Comparison of ENCODE assay signal across 30 cellular contexts in genomic region chr12:76108356-76108755, GRCh38.
"Had no signal": no experiment of that assay in that cellular context is flagged by ENCODE, and none has a peak within 500 bp of the region (broad histone marks: within the 10 kb centered on the region; RNA-seq: fewer than 3 reads in every experiment).

No MANE protein-coding gene starts in this region.

- H3K4me1 Mint-ChIP-seq: activated CD4-positive, alpha-beta T cell treated with anti-CD3 and anti-CD28 coated beads, Interleukin-2, amount 10 ng/mL, durations not matched to agents 7 days and 5 days; activated T-helper 17 cell treated with anti-CD3 and anti-CD28 coated beads, Interleukin-2, amount 50 U/mL, for 72 hours had no signal

- H3K36me3 ChIP-seq: esophagus squamous epithelium had no signal

- H3K27me3 Mint-ChIP-seq: activated naive CD8-positive, alpha-beta T cell had no signal

- H3K36me3 Mint-ChIP-seq: activated naive CD8-positive, alpha-beta T cell; WTC11 had no signal

- H3K27ac ChIP-seq: body of pancreas, epithelial cell of prostate, esophagus squamous epithelium, VCaP had no signal

- H3K9me3 Mint-ChIP-seq: activated CD4-positive, alpha-beta T cell treated with anti-CD3 and anti-CD28 coated beads, Interleukin-2, amount 10 ng/mL, durations not matched to agents 7 days and 5 days; activated CD8-positive, alpha-beta T cell treated with anti-CD3 and anti-CD28 coated beads for 36 hours; activated T-cell treated with anti-CD3 and anti-CD28 coated beads, Interleukin-2, amount 50 U/mL, for 4 hours; activated T-helper 17 cell treated with anti-CD3 and anti-CD28 coated beads, Interleukin-2, amount 50 U/mL, for 72 hours; effector memory CD8-positive, alpha-beta T cell; WTC11 had no signal

- H3K4me1 ChIP-seq: body of pancreas, esophagus squamous epithelium had no signal

- H3K27me3 ChIP-seq: body of pancreas, esophagus squamous epithelium had no signal

- H3K4me3 Mint-ChIP-seq: activated CD4-positive, alpha-beta T cell treated with anti-CD3 and anti-CD28 coated beads, Interleukin-2, amount 10 ng/mL, durations not matched to agents 7 days and 5 days; activated CD8-positive, alpha-beta T cell treated with anti-CD3 and anti-CD28 coated beads for 36 hours; activated naive CD8-positive, alpha-beta T cell; activated T-cell treated with anti-CD3 and anti-CD28 coated beads, Interleukin-2, amount 50 U/mL, for 4 hours; activated T-helper 17 cell treated with anti-CD3 and anti-CD28 coated beads, Interleukin-2, amount 50 U/mL, for 72 hours; effector memory CD8-positive, alpha-beta T cell; WTC11 had no signal

- H3K27ac Mint-ChIP-seq: activated CD4-positive, alpha-beta T cell treated with anti-CD3 and anti-CD28 coated beads, Interleukin-2, amount 10 ng/mL, durations not matched to agents 7 days and 5 days; activated CD8-positive, alpha-beta T cell treated with anti-CD3 and anti-CD28 coated beads for 36 hours; activated naive CD8-positive, alpha-beta T cell; activated T-helper 17 cell treated with anti-CD3 and anti-CD28 coated beads, Interleukin-2, amount 50 U/mL, for 72 hours; effector memory CD8-positive, alpha-beta T cell; WTC11 had no signal

- ATAC-seq: activated CD8-positive, alpha-beta T cell treated with anti-CD3 and anti-CD28 coated beads for 36 hours; activated T-cell treated with anti-CD3 and anti-CD28 coated beads, Interleukin-2, amount 50 U/mL, for 4 hours; activated T-helper 17 cell treated with anti-CD3 and anti-CD28 coated beads, Interleukin-2, amount 50 U/mL, for 72 hours; body of pancreas; effector memory CD8-positive, alpha-beta T cell; WTC11 had no signal

- FAIRE-seq: colon, endometrium, endothelial cell of umbilical vein had no signal

- DNase-seq: activated CD4-positive, alpha-beta T cell treated with anti-CD3 and anti-CD28 coated beads for 1 hour; activated CD4-positive, alpha-beta T cell treated with anti-CD3 and anti-CD28 coated beads for 4 hours; activated CD4-positive, alpha-beta T cell treated with anti-CD3 and anti-CD28 coated beads, Interleukin-2, amount 10 ng/mL, durations not matched to agents 7 days and 5 days; activated CD4-positive, alpha-beta T cell treated with anti-CD3 and anti-CD28 coated beads, Interleukin-2, amount 50 U/mL, for 4 hours; activated CD8-positive, alpha-beta memory T cell treated with anti-CD3 and anti-CD28 coated beads for 24 hours; activated CD8-positive, alpha-beta T cell treated with anti-CD3 and anti-CD28 coated beads for 36 hours; activated effector memory CD4-positive, alpha-beta T cell treated with Interleukin-2 at 50 U/mL for 16 hours; activated gamma-delta T cell treated with Interleukin-2 at 50 U/mL for 16 hours; activated naive CD4-positive, alpha-beta T cell treated with anti-CD3 and anti-CD28 coated beads, Interleukin-2, amount 50 U/mL, for 16 hours; activated naive CD4-positive, alpha-beta T cell treated with Interleukin-2 at 50 U/mL for 16 hours; activated T-cell treated with anti-CD3 and anti-CD28 coated beads, Interleukin-2, amount 50 U/mL, for 4 hours; amniotic stem cell; anterior cingulate cortex; body of pancreas; caudate nucleus; cortex of kidney; dermis blood vessel endothelial cell; effector CD4-positive, alpha-beta T cell; effector memory CD8-positive, alpha-beta T cell; esophagus squamous epithelium; foreskin melanocyte; T-helper 2 cell had no signal

- H3K4me3 ChIP-seq: body of pancreas, esophagus squamous epithelium had no signal

- H3K9me3 ChIP-seq: body of pancreas, esophagus squamous epithelium had no signal
